ENCODE assay signal across 8 cellular contexts in genomic region chr1:178093150-178093957, GRCh38. TPM values are rescaled to one million over a fixed set of nuclear protein-coding genes. Genes with fewer than 3 reads are reported as not detected.
DNase-seq lines count a peak whose midpoint lies in the region; TF ChIP-seq lines count a peak whose summit lies in the region.

No MANE protein-coding gene starts in this region.

- peak overlapping the region; percentile 94 for H3K27ac ChIP-seq in brain microvascular endothelial cell

- H3K27me3 ChIP-seq in HAP-1 (ENCODE audit: low read depth): no peaks in the 10 kb centered on the region
- H3K27me3 ChIP-seq in MG63: no peaks in the 10 kb centered on the region
- no peaks in the 10 kb centered on the region for H3K27me3 ChIP-seq in brain microvascular endothelial cell (replicated peaks)

- in situ Hi-C loops in HAP-1 (cut with MboI; ENCODE audit: low sequenced_read_pairs) (no loop called here), brain microvascular endothelial cell (cut with HindIII; ENCODE audit: low pct_ligation_motif_present, low sequenced_read_pairs) (no loop called here)

- H3K36me3 ChIP-seq in HAP-1 (replicated peaks) (no peaks in the 10 kb centered on the region), MG63 (no peaks in the 10 kb centered on the region), brain microvascular endothelial cell (replicated peaks) (no peaks in the 10 kb centered on the region)

- H3K4me1 ChIP-seq in HAP-1: peaks cover 37% of the 10 kb centered on the region

- H3K4me3 ChIP-seq in HAP-1 (peak overlapping the region; percentile 84), MG63 (peak overlapping the region; percentile 91), brain microvascular endothelial cell (ENCODE audit: low read depth, low read length) (peak overlapping the region; percentile 89)

- H3K9me3 ChIP-seq in HAP-1 (no peaks in the 10 kb centered on the region), MG63 (no peaks in the 10 kb centered on the region)

- DNase-seq in GM04503 (ENCODE audit: low read depth): peak; percentile 81
- peak; percentile 96 to 98 for DNase-seq in HAP-1 (ENCODE audit: low spot score in 2 of 2)
- DNase-seq in MG63: peak; percentile 98
- DNase-seq in SIG-M5 (lab: John Stamatoyannopoulos, UW): peak; percentile 85
- peak; percentile 98 for DNase-seq in brain microvascular endothelial cell
- peak; percentile 93 for DNase-seq in iPS DF 4.7 (ENCODE audit: extremely low read depth, low spot score)
- peak; percentile 95 for DNase-seq in putamen (ENCODE audit: low spot score)
- DNase-seq in activated gamma-delta T cell treated with Interleukin-2 at 50 U/mL for 16 hours: no peak

- peak; percentile 36 for TF ChIP-seq CTCF in brain microvascular endothelial cell (IDR thresholded peaks at IDR 0.05; ENCODE audit: low read depth, low read length, missing control alignments)

RNA-seq across cellular contexts. Expression of gene RASAL2, which starts 0.6 kb away (rescaled TPM):
- 17.4 and 18.5 TPM in 2 replicates for total RNA-seq in MG63 (2014; rRNA removed; shearing (Covaris generic); ENCODE audit: low replicate concordance)
